28 cellular contexts compared by ENCODE assay signal in genomic region chr16:65069766-65070165, GRCh38. TPM values are rescaled to one million over a fixed set of nuclear protein-coding genes. Genes with fewer than 3 reads are reported as not detected.
A peak's percentile ranks its signal among the peaks of the same experiment; 100 is the strongest.
DNase-seq lines count a peak whose midpoint lies in the region; ATAC-seq and TF ChIP-seq lines count a peak whose summit lies in the region.
"Had no signal": no experiment of that assay in that cellular context is flagged by ENCODE, and none has a peak within 500 bp of the region (broad histone marks: within the 10 kb centered on the region; RNA-seq: fewer than 3 reads in every experiment).

No MANE protein-coding gene starts in this region.

- peaks cover 85% of the 10 kb centered on the region for H3K79me2 ChIP-seq in GM23248 (ENCODE audit: insufficient read depth)

- no peak overlapping the region for H2AFZ ChIP-seq in GM23248
- H2AFZ ChIP-seq: GM23338 had no signal

- H4K20me1 ChIP-seq in GM23248 (ENCODE audit: insufficient read depth) = peaks cover 7% of the 10 kb centered on the region

- 74 to 87% methylated on average over 2 of the region's 2 CpGs for WGBS in GM23248 (ENCODE audit: low coverage in 1 of 2, low lambda C conversion rate in 2 of 2, missing lambda C conversion rate in 2 of 2), 2 experiments

- H3K4me1 ChIP-seq in GM23248 (ENCODE audit: insufficient read depth) = peaks cover 64% of the 10 kb centered on the region
- H3K4me1 ChIP-seq in skeletal muscle satellite cell (ENCODE audit: control insufficient read depth, insufficient read depth, low read length) = peaks cover 46% of the 10 kb centered on the region
- H3K4me1 ChIP-seq in left lung = no peaks in the 10 kb centered on the region
- H3K4me1 ChIP-seq: colonic mucosa, prostate gland had no signal

- H3K9ac ChIP-seq in GM23248 (peak overlapping the region; percentile 56), SK-N-MC (ENCODE audit: insufficient read length) (no peak overlapping the region), skeletal muscle satellite cell (ENCODE audit: low read depth, low read length) (peak overlapping the region; percentile 71)

- H3K4me3 ChIP-seq in GM23248 = no peak overlapping the region
- no peak overlapping the region for H3K4me3 ChIP-seq in SK-N-MC
- H3K4me3 ChIP-seq in skeletal muscle satellite cell (ENCODE audit: low read length) = peak overlapping the region; percentile 23
- H3K4me3 ChIP-seq in left lung = no peak overlapping the region
- H3K4me3 ChIP-seq: colonic mucosa, esophagus squamous epithelium, GM12878, GM23338, prostate gland, testis, uterus had no signal

- H3F3A ChIP-seq in GM23248 (ENCODE audit: insufficient read depth) = peaks cover 69% of the 10 kb centered on the region

- H3K9me3 ChIP-seq in GM23248 (ENCODE audit: low read depth) (no peaks in the 10 kb centered on the region), SK-N-MC (ENCODE audit: low read depth, low read length) (no peaks in the 10 kb centered on the region), skeletal muscle satellite cell (replicated peaks; ENCODE audit: low read length) (no peaks in the 10 kb centered on the region), left lung (no peaks in the 10 kb centered on the region)
- H3K9me3 ChIP-seq: colonic mucosa, esophagus squamous epithelium, prostate gland, testis, uterus had no signal

- H3K9me2 ChIP-seq in GM23248 (ENCODE audit: insufficient read depth) = no peaks in the 10 kb centered on the region

- H3K36me3 ChIP-seq in GM23248 (ENCODE audit: low read depth) = no peaks in the 10 kb centered on the region; the same call in 1 of the 2 replicates
- peaks cover 40% of the 10 kb centered on the region for H3K36me3 ChIP-seq in SK-N-MC (ENCODE audit: insufficient read depth, low read length)
- no peaks in the 10 kb centered on the region for H3K36me3 ChIP-seq in skeletal muscle satellite cell (ENCODE audit: insufficient read depth, low read length)
- H3K36me3 ChIP-seq in left lung = no peaks in the 10 kb centered on the region
- H3K36me3 ChIP-seq: colonic mucosa, esophagus squamous epithelium, prostate gland, uterus, WERI-Rb-1 had no signal

- DNase-seq in GM23248 (peak; percentile 63), SK-N-MC (ENCODE audit: low read depth, low spot score) (no peak), fibroblast of peridontal ligament (ENCODE audit: extremely low read depth) (peak; percentile 57), left lung (no peak)
- DNase-seq in activated naive CD4-positive, alpha-beta T cell (lab: John Stamatoyannopoulos, UW) = no peak
- DNase-seq: activated CD4-positive, alpha-beta T cell treated with anti-CD3 and anti-CD28 coated beads, Interleukin-2, amount 10 ng/mL, durations not matched to agents 7 days and 5 days; activated naive CD8-positive, alpha-beta T cell treated with anti-CD3 and anti-CD28 coated beads, Interleukin-2, amount 10 ng/mL, durations not matched to agents 7 days and 5 days; AML-193; CD8-positive, alpha-beta memory T cell; colonic mucosa; esophagus squamous epithelium; left colon; NCI-H1092 treated with DMSO at 0.1 percent for 48 hours; NCI-H2029; small intestine; stimulated activated naive B cell treated with anti-CD40 and anti-IgM and Interleukin-4, amounts not matched to agents 10 μg/mL and 1 μg/mL and 100 μg/mL, for 72 hours; T-helper 2 cell; testis; uterus; WERI-Rb-1 had no signal

- in situ Hi-C loops in GM23248 (cut with MboI) = no loop called here

- H3K27ac ChIP-seq in GM23248 (peak overlapping the region; percentile 97), SK-N-MC (peak overlapping the region; percentile 84; the same call in 1 of the 2 replicates), left lung (no peak overlapping the region)
- H3K27ac ChIP-seq: colonic mucosa, esophagus squamous epithelium, prostate gland, testis, WERI-Rb-1 had no signal

- ATAC-seq in GM19023 (IDR thresholded peaks at IDR 0.05; ENCODE audit: unreplicated experiment) (no peak), left lung (no peak)
- ATAC-seq: GM12878; GM23338; left colon; Panc1; stimulated activated naive B cell treated with anti-CD40 and anti-IgM and Interleukin-4, amounts not matched to agents 10 μg/mL and 1 μg/mL and 100 μg/mL, for 72 hours had no signal

- H3K4me2 ChIP-seq in GM23248 (ENCODE audit: unreplicated experiment) (peak overlapping the region; percentile 57), skeletal muscle satellite cell (ENCODE audit: low read length) (peak overlapping the region; percentile 71)
- H3K4me2 ChIP-seq: GM23338 had no signal

- no peak for TF ChIP-seq CTCF in left lung (IDR thresholded peaks at IDR 0.05)

- intact Hi-C loops in left lung (cut with DNase I) = no loop called here

- no peaks in the 10 kb centered on the region for H3K27me3 ChIP-seq in GM23248 (replicated peaks; ENCODE audit: insufficient read depth)
- H3K27me3 ChIP-seq in skeletal muscle satellite cell (ENCODE audit: control insufficient read depth, insufficient read depth, low read length) = no peaks in the 10 kb centered on the region
- no peaks in the 10 kb centered on the region for H3K27me3 ChIP-seq in left lung
- H3K27me3 ChIP-seq: colonic mucosa, esophagus squamous epithelium, testis, uterus had no signal

RNA-seq across cellular contexts. Expression of gene CDH11, which starts 52.1 kb away (rescaled TPM):
- 525 and 931 TPM in 2 replicates for total RNA-seq in GM23248 (2014; rRNA removed; shearing (Covaris generic))
- polyA plus RNA-seq in GM23248 (2016; fragmentation: Nextera tagmentation; extraction: Ambion mirVana) = 263 and 264 TPM in 2 replicates
- 11.4 and 16.8 TPM in 2 replicates for total RNA-seq in skeletal muscle satellite cell (2012; rRNA removed)
- total RNA-seq in left lung = 100 to 1,000 TPM; 161 to 308 TPM
- total RNA-seq: activated CD4-positive, alpha-beta T cell treated with anti-CD3 and anti-CD28 coated beads, Interleukin-2, amount 10 ng/mL, durations not matched to agents 7 days and 5 days; activated naive CD8-positive, alpha-beta T cell treated with anti-CD3 and anti-CD28 coated beads, Interleukin-2, amount 10 ng/mL, durations not matched to agents 7 days and 5 days; activated T-helper 2 cell treated with anti-CD3 and anti-CD28 coated beads, Interferon-gamma antibody, Interleukin-2, Interleukin-4, amounts not matched to agents 10 μg/mL and 5 μg/mL and 100 μg/mL, durations not matched to agents 14 hours and 24 hours and 36 hours; CD8-positive, alpha-beta memory T cell; SK-MEL-5 had no signal
- polyA plus RNA-seq: CD8-positive, alpha-beta memory T cell had no signal

Comparison
In these comparisons a context has a peak if more than half of its experiments do, and no peak if none do; other contexts are left out.
1. DNase-seq: peak in GM23248 (single experiment) and fibroblast of peridontal ligament (single experiment); none in SK-N-MC (single experiment), activated naive CD4-positive, alpha-beta T cell (0 of 4) and left lung (0 of 2).
2. H3K27ac ChIP-seq: peak in GM23248 (single experiment) and SK-N-MC (single experiment); none in left lung (0 of 2).